Comparison of ENCODE assay signal across 24 cellular contexts in genomic region chr12:13127476-13127875, GRCh38. TPM values are rescaled to one million over a fixed set of nuclear protein-coding genes. Genes with fewer than 3 reads are reported as not detected.
"Had no signal": no experiment of that assay in that cellular context is flagged by ENCODE, and none has a peak within 500 bp of the region (broad histone marks: within the 10 kb centered on the region; RNA-seq: fewer than 3 reads in every experiment).

No MANE protein-coding gene starts in this region.

- H3K9me3 ChIP-seq: heart right ventricle, ovary, psoas muscle had no signal

- FAIRE-seq: kidney had no signal

- DNase-seq: activated CD4-positive, alpha-beta memory T cell treated with anti-CD3 and anti-CD28 coated beads for 36 hours; activated CD4-positive, alpha-beta T cell treated with anti-CD3 and anti-CD28 coated beads for 4 hours; activated CD4-positive, CD25-positive, alpha-beta regulatory T cell; activated naive CD4-positive, alpha-beta T cell treated with Interleukin-2 at 50 U/mL for 16 hours; activated naive CD8-positive, alpha-beta T cell treated with anti-CD3 and anti-CD28 coated beads, Interleukin-2, amount 10 ng/mL, durations not matched to agents 7 days and 5 days; activated T-cell treated with anti-CD3 and anti-CD28 coated beads, Interleukin-2, amount 50 U/mL, for 48 hours; amygdala; cerebellar nuclear complex; heart right ventricle; kidney; natural killer cell; ovary; psoas muscle; right cardiac atrium; stimulated activated CD4-positive, alpha-beta T cell treated with anti-CD3 and anti-CD28 coated beads, Interleukin-12 subunit alpha, Interleukin-12 subunit beta, amount 100 ng/mL, for 4 hours; stimulated activated CD4-positive, alpha-beta T cell treated with anti-CD3 and anti-CD28 coated beads, Interleukin-4, amount 100 ng/mL, for 4 hours; stimulated activated naive CD8-positive, alpha-beta T cell treated with anti-CD3 and anti-CD28 coated beads, Interleukin-15, Interleukin-2, amounts not matched to agents 100 U/mL and 50 U/mL, for 24 hours; T-helper 9 cell had no signal

- ATAC-seq: heart right ventricle; left lobe of liver; natural killer cell; psoas muscle; right cardiac atrium; stimulated activated naive CD8-positive, alpha-beta T cell treated with anti-CD3 and anti-CD28 coated beads, Interleukin-15, Interleukin-2, amounts not matched to agents 100 U/mL and 50 U/mL, for 24 hours had no signal

- H3K27ac ChIP-seq: epithelial cell of prostate, heart right ventricle, ovary, psoas muscle had no signal

- H3K4me3 Mint-ChIP-seq: activated CD4-positive, alpha-beta memory T cell treated with anti-CD3 and anti-CD28 coated beads for 36 hours; activated naive CD8-positive, alpha-beta T cell treated with anti-CD3 and anti-CD28 coated beads, Interleukin-2, amount 10 ng/mL, durations not matched to agents 7 days and 5 days; natural killer cell had no signal

- H3K4me1 Mint-ChIP-seq: natural killer cell had no signal

- H3K4me3 ChIP-seq: heart right ventricle, lung, ovary, psoas muscle had no signal

- H3K9me3 Mint-ChIP-seq: activated CD4-positive, alpha-beta memory T cell treated with anti-CD3 and anti-CD28 coated beads for 36 hours; activated naive CD8-positive, alpha-beta T cell treated with anti-CD3 and anti-CD28 coated beads, Interleukin-2, amount 10 ng/mL, durations not matched to agents 7 days and 5 days; natural killer cell had no signal

- H3K36me3 Mint-ChIP-seq: activated CD4-positive, alpha-beta memory T cell treated with anti-CD3 and anti-CD28 coated beads for 36 hours; activated naive CD8-positive, alpha-beta T cell treated with anti-CD3 and anti-CD28 coated beads, Interleukin-2, amount 10 ng/mL, durations not matched to agents 7 days and 5 days; natural killer cell had no signal

- H3K4me1 ChIP-seq: psoas muscle had no signal

- H3K27ac Mint-ChIP-seq: activated CD4-positive, alpha-beta memory T cell treated with anti-CD3 and anti-CD28 coated beads for 36 hours; activated naive CD8-positive, alpha-beta T cell treated with anti-CD3 and anti-CD28 coated beads, Interleukin-2, amount 10 ng/mL, durations not matched to agents 7 days and 5 days; natural killer cell had no signal

RNA-seq across cellular contexts. Expression of gene GSG1, which starts 24.0 kb away (rescaled TPM):
- total RNA-seq: activated CD4-positive, alpha-beta memory T cell treated with anti-CD3 and anti-CD28 coated beads for 36 hours; activated naive CD8-positive, alpha-beta T cell treated with anti-CD3 and anti-CD28 coated beads, Interleukin-2, amount 10 ng/mL, durations not matched to agents 7 days and 5 days; heart right ventricle; left lobe of liver; lung; natural killer cell; ovary; psoas muscle; right cardiac atrium; subcutaneous adipose tissue; T-helper 1 cell treated with Interleukin-12 subunit alpha and Interleukin-12 subunit beta and Interleukin-4 antibody, amounts not matched to agents 30 ng/mL and 1 ng/mL, for 36 hours had no signal
- polyA plus RNA-seq: heart right ventricle, lung, psoas muscle, urinary bladder had no signal
